34 cellular contexts compared by ENCODE assay signal in genomic region chr16:83023011-83023410, GRCh38.
"Had no signal": no experiment of that assay in that cellular context is flagged by ENCODE, and none has a peak within 500 bp of the region (broad histone marks: within the 10 kb centered on the region; RNA-seq: fewer than 3 reads in every experiment).

No MANE protein-coding gene starts in this region.

- H3K4me3 ChIP-seq: adrenal gland, body of pancreas, cardiac muscle cell had no signal

- H3K27ac ChIP-seq: adrenal gland, body of pancreas, cardiac muscle cell, VCaP had no signal

- H3K9me3 ChIP-seq: adrenal gland, body of pancreas had no signal

- H3K4me1 ChIP-seq: adrenal gland, body of pancreas had no signal

- ATAC-seq: activated CD8-positive, alpha-beta T cell treated with anti-CD3 and anti-CD28 coated beads for 36 hours; activated naive CD4-positive, alpha-beta T cell treated with anti-CD3 and anti-CD28 coated beads, Interleukin-2, amount 50 U/mL, for 72 hours; activated T-cell treated with anti-CD3 and anti-CD28 coated beads, Interleukin-2, amount 50 U/mL, for 4 hours; activated T-cell treated with anti-CD3 and anti-CD28 coated beads, Interleukin-2, amount 50 U/mL, for 72 hours; activated T-helper 17 cell treated with anti-CD3 and anti-CD28 coated beads, Interleukin-2, amount 50 U/mL, for 72 hours; body of pancreas had no signal

- H3K27me3 ChIP-seq: adrenal gland, body of pancreas, cardiac muscle cell had no signal

- FAIRE-seq: astrocyte, bronchial epithelial cell, TTC549 had no signal

- DNase-seq: activated B cell treated with CpG ODN at 0.5 μM for 24 hours; activated CD4-positive, alpha-beta memory T cell treated with anti-CD3 and anti-CD28 coated beads for 36 hours; activated CD4-positive, alpha-beta T cell treated with anti-CD3 and anti-CD28 coated beads for 4 hours; activated CD4-positive, alpha-beta T cell treated with anti-CD3 and anti-CD28 coated beads, Interleukin-2, amount 10 ng/mL, durations not matched to agents 24 days and 14 days; activated CD4-positive, alpha-beta T cell treated with anti-CD3 and anti-CD28 coated beads, Interleukin-2, amount 50 U/mL, for 1 hour; activated CD4-positive, alpha-beta T cell treated with anti-CD3 and anti-CD28 coated beads, Interleukin-2, amount 50 U/mL, for 4 hours; activated CD4-positive, CD25-positive, alpha-beta regulatory T cell treated with anti-CD3 and anti-CD28 coated beads, Interleukin-2, amount 50 U/mL, for 72 hours; activated CD8-positive, alpha-beta memory T cell treated with anti-CD3 and anti-CD28 coated beads, Interleukin-2, amount 50 U/mL, for 4 hours; activated CD8-positive, alpha-beta T cell treated with anti-CD3 and anti-CD28 coated beads for 36 hours; activated effector memory CD4-positive, alpha-beta T cell treated with anti-CD3 and anti-CD28 coated beads, Interleukin-2, amount 50 U/mL, for 16 hours; activated gamma-delta T cell treated with Interleukin-2 at 50 U/mL for 16 hours; activated naive CD4-positive, alpha-beta T cell; activated naive CD4-positive, alpha-beta T cell treated with anti-CD3 and anti-CD28 coated beads for 36 hours; activated naive CD4-positive, alpha-beta T cell treated with anti-CD3 and anti-CD28 coated beads, Interleukin-2, amount 50 U/mL, for 16 hours; activated naive CD8-positive, alpha-beta T cell treated with anti-CD3 and anti-CD28 coated beads for 36 hours; activated T-cell treated with anti-CD3 and anti-CD28 coated beads for 4 hours; activated T-cell treated with anti-CD3 and anti-CD28 coated beads, Interleukin-2, amount 50 U/mL, for 1 hour; activated T-cell treated with anti-CD3 and anti-CD28 coated beads, Interleukin-2, amount 50 U/mL, for 4 hours; activated T-cell treated with anti-CD3 and anti-CD28 coated beads, Interleukin-2, amount 50 U/mL, for 72 hours; adrenal gland; amniotic stem cell; aorta; body of pancreas; caudate nucleus; cerebellar nuclear complex; T-helper 2 cell; T-helper 9 cell had no signal

- H3K36me3 ChIP-seq: adrenal gland, cardiac muscle cell had no signal
